In the genomic region with DNA sequence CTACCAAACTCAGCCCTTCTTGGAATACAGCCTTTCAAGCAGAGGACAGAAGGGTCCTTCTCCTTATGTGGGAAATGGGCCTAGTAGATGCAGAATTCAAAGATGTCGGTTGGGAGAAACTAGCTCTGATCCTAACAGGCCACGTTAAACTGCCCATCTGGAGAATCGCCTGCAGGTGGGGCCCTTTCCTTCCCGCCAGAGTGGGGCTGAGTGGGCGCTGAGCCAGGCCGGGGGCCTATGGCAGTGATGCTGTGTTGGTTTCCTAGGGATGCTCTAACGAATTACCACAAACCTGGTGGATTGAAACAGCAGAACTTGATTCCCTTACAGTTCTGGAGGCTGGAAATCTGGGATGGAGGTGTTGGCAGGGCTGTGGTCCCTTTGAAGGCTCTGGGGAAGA, we compare ENCODE assay signal across 8 cellular contexts. TPM values are rescaled to one million over a fixed set of nuclear protein-coding genes. Genes with fewer than 3 reads are reported as not detected.
DNase-seq lines count a peak whose midpoint lies in the region; ATAC-seq and TF ChIP-seq lines count a peak whose summit lies in the region.

No MANE protein-coding gene starts in this region.

- DNase-seq in GM12865 (ENCODE audit: low read depth) (no peak), Panc1 (ENCODE audit: low read depth, low spot score) (no peak), fibroblast of pulmonary artery (ENCODE audit: low read depth) (peak; percentile 43), GM10248 (ENCODE audit: extremely low spot score) (no peak)

- no peaks in the 10 kb centered on the region for H3K27me3 ChIP-seq in Panc1 (ENCODE audit: control insufficient read depth, insufficient read depth, low read length)

- H3K4me3 ChIP-seq in GM12865 (ENCODE audit: low read depth, low read length) (no peak overlapping the region), Panc1 (ENCODE audit: low read depth in 2 of 2, low read length in 2 of 2) (no peak overlapping the region), fibroblast of pulmonary artery (replicated peaks; ENCODE audit: low read depth, low read length) (no peak overlapping the region)

- intact Hi-C loops in Panc1 (cut with micrococcal nuclease; ENCODE audit: unreplicated experiment): no loop called here

- in situ Hi-C loops in Panc1 (cut with HindIII; ENCODE audit: low pct_unique_long_range_greater_than_20kb, low sequenced_read_pairs): no loop called here

- POLR2A ChIA-PET in Panc1 (lab: Charles Lee): no interaction called here
- POLR2A ChIA-PET in GM10248 (lab: Yijun Ruan, JAX): no interaction called here

- H3K9me3 ChIP-seq in Panc1 (ENCODE audit: control insufficient read depth, insufficient read depth, low read depth, low read length): no peaks in the 10 kb centered on the region

- BruUV-seq in Panc1 (replicated peaks; lab: Mats Ljungman, UMichigan): no TSS peak

- CTCF ChIA-PET in Panc1 (lab: Charles Lee) (interaction anchor here (0.7 kb wide), 1 partner anchor 205 kb away, joined by 3 read pairs; no protein-coding TSS in a partner anchor), GM10248 (lab: Yijun Ruan, JAX) (interaction anchor here (1.1 to 2.0 kb wide), 4 partner anchors 8 to 620 kb away, joined by 3 to 10 read pairs (median 4); no protein-coding TSS in a partner anchor)

- TF ChIP-seq CTCF in 22Rv1 (IDR thresholded peaks at IDR 0.05) (peak; percentile 28; the same call in 1 of the 2 replicates), GM12865 (IDR thresholded peaks at IDR 0.05; ENCODE audit: insufficient read depth, low read depth, low read length, missing control alignments) (peak; percentile 15), Panc1 (IDR thresholded peaks at IDR 0.05) (no peak; the same call in 1 of the 2 replicates), fibroblast of pulmonary artery (IDR thresholded peaks at IDR 0.05; ENCODE audit: low read length, missing control alignments) (peak; percentile 37), GM10248 (IDR thresholded peaks at IDR 0.05; ENCODE audit: control extremely low read depth, extremely low read depth, low read depth, missing control alignments) (no peak)

- no peaks in the 10 kb centered on the region for H3K4me1 ChIP-seq in Panc1 (ENCODE audit: control insufficient read depth, insufficient read depth, low read length)

- peak; percentile 47; the same call in 1 of the 2 replicates for ATAC-seq in Panc1
- no peak for ATAC-seq in GM19467 (IDR thresholded peaks at IDR 0.05; ENCODE audit: unreplicated experiment)
- no peak for ATAC-seq in GM18868 (IDR thresholded peaks at IDR 0.05; ENCODE audit: unreplicated experiment)
- ATAC-seq in HG03045 (IDR thresholded peaks at IDR 0.05; ENCODE audit: unreplicated experiment): no peak

- no peak overlapping the region for H3K27ac ChIP-seq in 22Rv1
- no peak overlapping the region for H3K27ac ChIP-seq in Panc1 (ENCODE audit: low read length)

- H3K36me3 ChIP-seq in Panc1 (ENCODE audit: control insufficient read depth, insufficient read depth, low read length): no peaks in the 10 kb centered on the region

RNA-seq across cellular contexts. Expression of gene MAPK13, which starts 9.1 kb away (rescaled TPM):
- total RNA-seq in Panc1 (2021; ENCODE audit: unreplicated experiment): 2.5 TPM
- polyA plus RNA-seq in Panc1 (2012; ENCODE audit: insufficient read length): 7.1 TPM

RNA-seq across cellular contexts. Expression of gene BRPF3, which starts 57.1 kb away (rescaled TPM):
- 49.6 TPM for total RNA-seq in Panc1 (2021; ENCODE audit: unreplicated experiment)
- polyA plus RNA-seq in Panc1 (2012; ENCODE audit: insufficient read length): 32.1 TPM

Comparison
In these comparisons a context has a peak if more than half of its experiments do, and no peak if none do; other contexts are left out.
1. CTCF ChIP-seq: peak in 22Rv1 (single experiment), GM12865 (single experiment) and fibroblast of pulmonary artery (single experiment); none in Panc1 (single experiment) and GM10248 (single experiment).